In the genomic region with DNA sequence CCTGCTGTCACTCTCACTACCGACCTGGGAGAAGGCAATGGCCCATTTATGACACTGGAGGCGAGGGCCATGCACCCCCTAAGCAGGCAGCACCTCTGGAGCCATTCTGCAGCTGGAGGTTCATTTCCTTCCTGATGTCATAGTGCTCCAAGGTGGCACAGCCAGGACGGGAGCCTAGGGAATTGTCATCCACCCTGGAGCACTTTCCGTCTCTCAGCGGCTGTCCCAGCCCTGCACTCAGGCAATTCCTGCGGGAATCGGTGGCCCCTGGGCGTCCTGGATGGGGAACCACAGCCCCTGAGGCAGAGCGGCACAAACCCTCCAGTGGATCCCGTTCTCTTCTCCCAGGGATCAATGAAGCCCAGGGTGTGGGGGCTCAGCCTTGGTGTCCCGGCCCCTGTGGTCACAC, we compare ENCODE assay signal across 1 cellular context.
TF ChIP-seq lines count a peak whose summit lies in the region.

No MANE protein-coding gene starts in this region.

TF ChIP-seq in HepG2, 621 proteins besides CTCF, POLR2A, EP300 and RAD21:
- peak; percentile 94 for TF ChIP-seq ZNF768 (CRISPR knock-in tag; IDR thresholded peaks at IDR 0.05)
- TF ChIP-seq ZNF263 (CRISPR knock-in tag; IDR thresholded peaks at IDR 0.05): peak; percentile 82
- TF ChIP-seq RBFOX2 (IDR thresholded peaks at IDR 0.05; ENCODE audit: low read depth, low read length): peak; percentile 1; the same call in 1 of the 2 replicates
- 0 out of 2 replicates have a peak, but pooled peaks have one; percentile 2 for TF ChIP-seq STAG1 (CRISPR knock-in tag; IDR thresholded peaks at IDR 0.05)
- TF ChIP-seq ZNF615 (CRISPR knock-in tag; IDR thresholded peaks at IDR 0.05; ENCODE audit: borderline replicate concordance): 0 out of 2 replicates have a peak, but pooled peaks have one; percentile 32
